17 cellular contexts compared by ENCODE assay signal in genomic region chr11:132365650-132366049, GRCh38.
DNase-seq lines count a peak whose midpoint lies in the region; ATAC-seq and TF ChIP-seq lines count a peak whose summit lies in the region.
"Had no signal": no experiment of that assay in that cellular context is flagged by ENCODE, and none has a peak within 500 bp of the region (broad histone marks: within the 10 kb centered on the region; RNA-seq: fewer than 3 reads in every experiment).

No MANE protein-coding gene starts in this region.

- no peaks in the 10 kb centered on the region for H4K20me1 ChIP-seq in PC-3 (ENCODE audit: low read length)
- H4K20me1 ChIP-seq: BLaER1 had no signal

- no peak overlapping the region for H3K4me2 ChIP-seq in PC-3 (ENCODE audit: low read length)
- H3K4me2 ChIP-seq: BLaER1 had no signal

- TF ChIP-seq CTCF in RWPE2 (IDR thresholded peaks at IDR 0.05; ENCODE audit: poor library complexity, severe bottlenecking) (no peak), PC-3 (conservative IDR thresholded peaks at IDR 0.05; ENCODE audit: low read depth, low read length) (no peak)

- no peak overlapping the region for H3K27ac ChIP-seq in RWPE2 (ENCODE audit: poor library complexity, severe bottlenecking)
- no peak overlapping the region for H3K27ac ChIP-seq in PC-3 (ENCODE audit: low read length)
- H3K27ac ChIP-seq: 22Rv1, BLaER1, C4-2B had no signal

- no peak overlapping the region for H3K4me3 Mint-ChIP-seq in activated CD4-positive, alpha-beta T cell treated with anti-CD3 and anti-CD28 coated beads, Interleukin-2, amount 10 ng/mL, durations not matched to agents 24 days and 14 days
- H3K4me3 Mint-ChIP-seq: B cell; CD4-positive, CD25-positive, alpha-beta regulatory T cell; CD8-positive, alpha-beta T cell had no signal

- no TSS peak for BruUV-seq in PC-3 (replicated peaks; lab: Mats Ljungman, UMichigan)

- no peaks in the 10 kb centered on the region for H3K9me2 ChIP-seq in PC-3 (replicated peaks; ENCODE audit: low read length)

- H3K4me3 ChIP-seq in RWPE2 (ENCODE audit: severe bottlenecking) (no peak overlapping the region), PC-3 (ENCODE audit: low read length) (no peak overlapping the region)
- H3K4me3 ChIP-seq: BLaER1 had no signal

- ATAC-seq in RWPE2 (ENCODE audit: low read depth) = 0 out of 3 replicates have a peak, but pooled peaks have one; percentile 23
- no peak for ATAC-seq in PC-3
- ATAC-seq: CD8-positive, alpha-beta T cell had no signal

- H3K4me1 ChIP-seq in RWPE2 (ENCODE audit: insufficient read depth, poor library complexity, severe bottlenecking) (no peaks in the 10 kb centered on the region), PC-3 (ENCODE audit: insufficient read depth, low read length) (no peaks in the 10 kb centered on the region)
- H3K4me1 ChIP-seq: BLaER1, Caco-2 had no signal

- H3K36me3 ChIP-seq in RWPE2 (ENCODE audit: low read depth) (no peaks in the 10 kb centered on the region), PC-3 (ENCODE audit: low read depth, low read length) (no peaks in the 10 kb centered on the region)
- H3K36me3 ChIP-seq: BLaER1 had no signal

- no peak overlapping the region for H2AFZ ChIP-seq in PC-3 (ENCODE audit: low read length)

- no peak overlapping the region for H3K9ac ChIP-seq in PC-3 (ENCODE audit: low read length)
- H3K9ac ChIP-seq: BLaER1 had no signal

- H3K9me3 Mint-ChIP-seq in activated CD4-positive, alpha-beta T cell treated with anti-CD3 and anti-CD28 coated beads, Interleukin-2, amount 10 ng/mL, durations not matched to agents 24 days and 14 days = peaks cover 8% of the 10 kb centered on the region
- H3K9me3 Mint-ChIP-seq: CD8-positive, alpha-beta T cell had no signal

- H3K27ac Mint-ChIP-seq in activated CD4-positive, alpha-beta T cell treated with anti-CD3 and anti-CD28 coated beads, Interleukin-2, amount 10 ng/mL, durations not matched to agents 24 days and 14 days = no peak overlapping the region
- H3K27ac Mint-ChIP-seq: B cell; CD4-positive, CD25-positive, alpha-beta regulatory T cell; CD8-positive, alpha-beta T cell had no signal

- CTCF ChIA-PET in PC-3 (lab: Charles Lee) = no interaction called here

- H3K27me3 ChIP-seq in RWPE2 (ENCODE audit: insufficient read depth, poor library complexity, severe bottlenecking) (peaks cover 21% of the 10 kb centered on the region), PC-3 (ENCODE audit: low read length) (no peaks in the 10 kb centered on the region)
- H3K27me3 ChIP-seq: BLaER1 had no signal

- intact Hi-C loops in activated CD4-positive, alpha-beta T cell treated with anti-CD3 and anti-CD28 coated beads, Interleukin-2, amount 10 ng/mL, durations not matched to agents 24 days and 14 days (cut with micrococcal nuclease) = no loop called here
- intact Hi-C loops in PC-3 (cut with micrococcal nuclease) = no loop called here

- no peaks in the 10 kb centered on the region for H3F3A ChIP-seq in PC-3 (ENCODE audit: low read length, unreplicated experiment)

- POLR2A ChIA-PET in PC-3 (lab: Charles Lee; ENCODE audit: unreplicated experiment) = no interaction called here

- H3K36me3 Mint-ChIP-seq in activated CD4-positive, alpha-beta T cell treated with anti-CD3 and anti-CD28 coated beads, Interleukin-2, amount 10 ng/mL, durations not matched to agents 24 days and 14 days (ENCODE audit: low read depth) = no peaks in the 10 kb centered on the region
- H3K36me3 Mint-ChIP-seq: CD4-positive, CD25-positive, alpha-beta regulatory T cell; CD8-positive, alpha-beta T cell had no signal

- no peaks in the 10 kb centered on the region for H3K4me1 Mint-ChIP-seq in activated CD4-positive, alpha-beta T cell treated with anti-CD3 and anti-CD28 coated beads, Interleukin-2, amount 10 ng/mL, durations not matched to agents 24 days and 14 days
- H3K4me1 Mint-ChIP-seq: B cell had no signal

- no peaks in the 10 kb centered on the region for H3K9me3 ChIP-seq in RWPE2 (ENCODE audit: severe bottlenecking)
- 0 out of 2 replicates have a peak, but pooled peaks cover 7% of the 10 kb centered on the region for H3K9me3 ChIP-seq in PC-3 (ENCODE audit: low read length)
- H3K9me3 ChIP-seq: BLaER1 had no signal

- H3K27me3 Mint-ChIP-seq in activated CD4-positive, alpha-beta T cell treated with anti-CD3 and anti-CD28 coated beads, Interleukin-2, amount 10 ng/mL, durations not matched to agents 24 days and 14 days = no peaks in the 10 kb centered on the region
- H3K27me3 Mint-ChIP-seq: B cell; CD4-positive, CD25-positive, alpha-beta regulatory T cell had no signal

- DNase-seq in activated CD4-positive, alpha-beta T cell treated with anti-CD3 and anti-CD28 coated beads, Interleukin-2, amount 10 ng/mL, durations not matched to agents 24 days and 14 days = peak; percentile 2
- no peak for DNase-seq in activated CD4-positive, alpha-beta T cell treated with anti-CD3 and anti-CD28 coated beads for 48 hours
- no peak for DNase-seq in RWPE2 (ENCODE audit: low spot score)
- peak; percentile 8 for DNase-seq in kidney tubule cell (ENCODE audit: low spot score)
- DNase-seq in PC-3 = no peak
- DNase-seq in NCI-H82 treated with DMSO at 0.1 percent for 48 hours (lab: John Stamatoyannopoulos, UW; ENCODE audit: unreplicated experiment) = no peak
- DNase-seq: Caco-2; CD4-positive, CD25-positive, alpha-beta regulatory T cell; CD8-positive, alpha-beta T cell; DMS 273 treated with DMSO at 0.1 percent for 48 hours; DMS79; GOT3; HCEC 1CT had no signal

- no peaks in the 10 kb centered on the region for H3K79me2 ChIP-seq in PC-3 (ENCODE audit: low read length)

Comparison
In these comparisons a context has a peak if more than half of its experiments do, and no peak if none do; other contexts are left out.
1. DNase-seq: peak in activated CD4-positive, alpha-beta T cell treated with anti-CD3 and anti-CD28 coated beads, Interleukin-2, amount 10 ng/mL, durations not matched to agents 24 days and 14 days (single experiment) and kidney tubule cell (single experiment); none in activated CD4-positive, alpha-beta T cell treated with anti-CD3 and anti-CD28 coated beads for 48 hours (single experiment), RWPE2 (single experiment), PC-3 (single experiment) and NCI-H82 treated with DMSO at 0.1 percent for 48 hours (single experiment).